In the genomic region with DNA sequence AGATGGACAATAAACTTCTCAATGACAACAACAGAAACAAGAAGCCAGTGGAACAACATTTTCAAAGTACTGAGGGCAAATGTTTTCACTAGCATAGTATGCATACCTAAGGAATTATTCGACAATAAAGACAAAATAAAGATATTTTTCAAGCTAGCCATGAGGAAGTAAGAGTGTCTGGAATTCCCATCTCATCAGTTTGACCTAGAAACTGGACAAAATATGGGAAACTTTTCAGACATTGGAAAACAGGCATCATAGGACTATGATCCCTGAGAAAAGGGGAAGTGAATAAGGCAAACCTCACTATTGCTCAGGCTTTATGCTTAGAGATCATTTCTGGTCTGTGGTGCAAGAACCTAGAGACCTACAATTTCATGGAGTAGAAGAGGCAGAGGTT, we compare ENCODE assay signal across 20 cellular contexts.
A peak's percentile ranks its signal among the peaks of the same experiment; 100 is the strongest.
DNase-seq lines count a peak whose midpoint lies in the region; ATAC-seq and TF ChIP-seq lines count a peak whose summit lies in the region.
"Had no signal": no experiment of that assay in that cellular context is flagged by ENCODE, and none has a peak within 500 bp of the region (broad histone marks: within the 10 kb centered on the region; RNA-seq: fewer than 3 reads in every experiment).

No MANE protein-coding gene starts in this region.

- no peak overlapping the region for H3K23ac ChIP-seq in IMR-90 (ENCODE audit: low read depth, low read length)
- no peak overlapping the region for H3K23ac ChIP-seq in mesenchymal stem cell (ENCODE audit: low read length in 2 of 2)

- H3K4ac ChIP-seq in IMR-90 (ENCODE audit: low read depth, low read length) (no peak overlapping the region), mesenchymal stem cell (ENCODE audit: low read depth in 1 of 2, low read length in 2 of 2) (no peak overlapping the region)

- CTCF ChIA-PET in IMR-90 (lab: Yijun Ruan, JAX) = no interaction called here

- H2BK120ac ChIP-seq in IMR-90 (ENCODE audit: low read depth, low read length) (no peak overlapping the region), mesenchymal stem cell (ENCODE audit: low read depth, low read length) (no peak overlapping the region)

- no peak overlapping the region for H3K56ac ChIP-seq in IMR-90 (ENCODE audit: extremely low read depth, insufficient read depth, low read length)

- POLR2A ChIA-PET in IMR-90 (lab: Charles Lee; ENCODE audit: unreplicated experiment) = interaction anchor here (0.5 kb wide), 1 partner anchor 1643 kb away, joined by 3 read pairs; no protein-coding TSS in a partner anchor

- WGBS in IMR-90 (ENCODE audit: extremely low coverage in 2 of 2, insufficient read length in 1 of 2), 2 experiments = no CpG with 5 or more reads among the region's 1 CpG
- no CpG with 5 or more reads among the region's 1 CpG for WGBS in mesenchymal stem cell
- WGBS in tibial nerve, 2 donors = 61 to 72% methylated on average over 1 of the region's 1 CpG

- H2AFZ ChIP-seq in IMR-90 (replicated peaks; ENCODE audit: low read length, poor library complexity) = no peak overlapping the region
- H2AFZ ChIP-seq in mesenchymal stem cell (ENCODE audit: low read depth, low read length) = no peak overlapping the region

- H3K9ac ChIP-seq in IMR-90 (ENCODE audit: low read depth, low read length) (no peak overlapping the region), mesenchymal stem cell (ENCODE audit: low read length) (no peak overlapping the region), colonic mucosa (ENCODE audit: low read depth in 2 of 2, low read length in 2 of 2) (no peak overlapping the region)

- in situ Hi-C loops in IMR-90 (cut with MboI; ENCODE audit: low sequenced_read_pairs) = no loop called here
- in situ Hi-C loops in astrocyte of the spinal cord (cut with HindIII; ENCODE audit: low sequenced_read_pairs) = no loop called here

- DNase-seq in AG08395 (ENCODE audit: low spot score) (peak; percentile 62), IMR-90 (no peak), astrocyte of the spinal cord (ENCODE audit: low read depth, low spot score) (peak; percentile 40), mesenchymal stem cell (no peak), tibial nerve (ENCODE audit: low spot score in 2 of 2) (no peak), NCI-H748 (lab: John Stamatoyannopoulos, UW; ENCODE audit: unreplicated experiment) (no peak), colonic mucosa (no peak), mucosa of descending colon (no peak)
- DNase-seq: activated CD4-positive, alpha-beta T cell treated with anti-CD3 and anti-CD28 coated beads for 36 hours; cerebellar nuclear complex; endodermal cell; HCEC 1CT; left cardiac atrium; NCI-H146; NCI-H2227 treated with DMSO at 0.1 percent for 48 hours; stimulated activated naive CD4-positive, alpha-beta T cell; tibial artery had no signal

- H2BK15ac ChIP-seq in IMR-90 (ENCODE audit: low read depth, low read length) = no peak overlapping the region
- no peak overlapping the region for H2BK15ac ChIP-seq in mesenchymal stem cell (ENCODE audit: low read depth, poor library complexity, severe bottlenecking)

- no peak for TF ChIP-seq CTCF in IMR-90 (conservative IDR thresholded peaks at IDR 0.05; ENCODE audit: low read depth, low read length)
- TF ChIP-seq CTCF in astrocyte of the spinal cord (IDR thresholded peaks at IDR 0.05; ENCODE audit: low read depth, low read length) = no peak
- no peak for TF ChIP-seq CTCF in tibial nerve (IDR thresholded peaks at IDR 0.05)
- TF ChIP-seq CTCF in colonic mucosa (IDR thresholded peaks at IDR 0.05) = no peak
- TF ChIP-seq CTCF in mucosa of descending colon (IDR thresholded peaks at IDR 0.05) = no peak

- H4K91ac ChIP-seq in IMR-90 (ENCODE audit: insufficient read depth, low read depth, low read length) = no peak overlapping the region
- no peak overlapping the region for H4K91ac ChIP-seq in mesenchymal stem cell (ENCODE audit: low read length)

- H3K9me1 ChIP-seq in IMR-90 (ENCODE audit: insufficient read depth, low read length) = no peaks in the 10 kb centered on the region

- intact Hi-C loops in IMR-90 (cut with micrococcal nuclease) (no loop called here), colonic mucosa (cut with DNase I) (no loop called here), mucosa of descending colon (cut with DNase I, micrococcal nuclease) (no loop called here)

- H3K36me3 ChIP-seq in IMR-90 (ENCODE audit: control insufficient read depth, insufficient read depth, low read length) (no peaks in the 10 kb centered on the region), mesenchymal stem cell (ENCODE audit: control insufficient read depth in 1 of 2, insufficient read depth in 2 of 2, low read depth in 1 of 2, low read length in 2 of 2) (no peaks in the 10 kb centered on the region), tibial nerve (no peaks in the 10 kb centered on the region), colonic mucosa (no peaks in the 10 kb centered on the region), mucosa of descending colon (ENCODE audit: low read depth) (no peaks in the 10 kb centered on the region)
- H3K36me3 ChIP-seq: neutrophil, tibial artery had no signal

- no TSS peak for BruUV-seq in IMR-90 (replicated peaks; lab: Mats Ljungman, UMichigan)

- no peak overlapping the region for H3K27ac ChIP-seq in IMR-90 (ENCODE audit: insufficient read depth, low read length)
- peak overlapping the region; percentile 65 for H3K27ac ChIP-seq in mesenchymal stem cell (ENCODE audit: low read length, poor library complexity, severe bottlenecking)
- H3K27ac ChIP-seq in tibial nerve = no peak overlapping the region
- no peak overlapping the region for H3K27ac ChIP-seq in colonic mucosa
- H3K27ac ChIP-seq: foreskin keratinocyte, neutrophil, tibial artery had no signal

- H4K20me1 ChIP-seq in IMR-90 (ENCODE audit: insufficient read depth, low read length) = no peaks in the 10 kb centered on the region

- no peak overlapping the region for H2BK20ac ChIP-seq in IMR-90 (ENCODE audit: low read depth, low read length)

- H4K8ac ChIP-seq in IMR-90 (ENCODE audit: low read depth in 2 of 2, low read length in 2 of 2) (no peak overlapping the region), mesenchymal stem cell (ENCODE audit: low read length) (no peak overlapping the region)

- ATAC-seq in IMR-90 (ENCODE audit: low read depth) (peak; percentile 71), mucosa of descending colon (no peak)
- ATAC-seq: activated CD4-positive, alpha-beta T cell treated with anti-CD3 and anti-CD28 coated beads for 36 hours; activated T-helper 17 cell treated with anti-CD3 and anti-CD28 coated beads, Interleukin-2, amount 50 U/mL, for 72 hours; foreskin keratinocyte; left cardiac atrium had no signal

- no peak for TF ChIP-seq RAD21 in IMR-90 (IDR thresholded peaks at IDR 0.05; ENCODE audit: low read length)

- H2AK5ac ChIP-seq in IMR-90 (ENCODE audit: low read depth, low read length) = no peak overlapping the region
- H2AK5ac ChIP-seq in mesenchymal stem cell (ENCODE audit: low read length, severe bottlenecking) = no peak overlapping the region

- H3K9me3 ChIP-seq in IMR-90 (ENCODE audit: control insufficient read depth, insufficient read depth, low read length) (no peaks in the 10 kb centered on the region), mesenchymal stem cell (ENCODE audit: control insufficient read depth, low read length) (peaks cover 11% of the 10 kb centered on the region), tibial nerve (peaks cover 0 to 30% (median 0%) of the 10 kb centered on the region in 4 donors), colonic mucosa (no peaks in the 10 kb centered on the region), mucosa of descending colon (no peaks in the 10 kb centered on the region)
- H3K9me3 ChIP-seq: neutrophil had no signal

- TF ChIP-seq EP300 in tibial nerve (IDR thresholded peaks at IDR 0.05) = no peak

- no peak overlapping the region for H3K18ac ChIP-seq in IMR-90 (ENCODE audit: low read depth, low read length)
- no peak overlapping the region for H3K18ac ChIP-seq in mesenchymal stem cell (ENCODE audit: low read depth in 1 of 2, low read length in 2 of 2)

- H3K14ac ChIP-seq in IMR-90 (replicated peaks; ENCODE audit: low read depth, low read length) (no peak overlapping the region), mesenchymal stem cell (ENCODE audit: low read length in 2 of 2) (no peak overlapping the region)

- no peak overlapping the region for H2AK9ac ChIP-seq in IMR-90 (replicated peaks; ENCODE audit: low read depth, low read length, poor library complexity)

- TF ChIP-seq POLR2A in IMR-90 (IDR thresholded peaks at IDR 0.05; ENCODE audit: low read depth, low read length) = no peak
- no peak for TF ChIP-seq POLR2A in tibial nerve (IDR thresholded peaks at IDR 0.05)

- H3K4me1 ChIP-seq in IMR-90 (ENCODE audit: control insufficient read depth, insufficient read depth, low read length) (no peaks in the 10 kb centered on the region), mesenchymal stem cell (ENCODE audit: control insufficient read depth, insufficient read depth, low read depth, low read length) (no peaks in the 10 kb centered on the region), tibial nerve (no peaks in the 10 kb centered on the region), colonic mucosa (no peaks in the 10 kb centered on the region), mucosa of descending colon (ENCODE audit: low read depth) (no peaks in the 10 kb centered on the region)
- H3K4me1 ChIP-seq: foreskin keratinocyte had no signal

- H3K79me1 ChIP-seq in IMR-90 (ENCODE audit: low read depth in 1 of 2, low read length in 2 of 2) = no peaks in the 10 kb centered on the region
- H3K79me1 ChIP-seq in mesenchymal stem cell (replicated peaks; ENCODE audit: low read length, poor library complexity, severe bottlenecking) = no peaks in the 10 kb centered on the region

- H3K27me3 ChIP-seq in IMR-90 (ENCODE audit: control insufficient read depth, insufficient read depth, low read length) = no peaks in the 10 kb centered on the region
- peaks cover 0 to 19% of the 10 kb centered on the region in 2 experiments for H3K27me3 ChIP-seq in mesenchymal stem cell (ENCODE audit: control insufficient read depth in 1 of 2, insufficient read depth in 1 of 2, low read length in 2 of 2)
- H3K27me3 ChIP-seq in tibial nerve = no peaks in the 10 kb centered on the region
- no peaks in the 10 kb centered on the region for H3K27me3 ChIP-seq in colonic mucosa
- H3K27me3 ChIP-seq: neutrophil, tibial artery had no signal

- H4K5ac ChIP-seq in IMR-90 (ENCODE audit: low read depth, low read length) = no peak overlapping the region

- dilution Hi-C loops in IMR-90 (cut with HindIII; ENCODE audit: low sequenced_read_pairs, unreplicated experiment) = no loop called here

- H2BK5ac ChIP-seq in IMR-90 (ENCODE audit: low read depth, low read length, poor library complexity, severe bottlenecking) = no peak overlapping the region
- H2BK5ac ChIP-seq in mesenchymal stem cell (ENCODE audit: low read depth, low read length, poor library complexity, severe bottlenecking) = no peak overlapping the region

- no peak overlapping the region for H3K4me2 ChIP-seq in IMR-90 (ENCODE audit: low read depth, low read length)
- H3K4me2 ChIP-seq in mesenchymal stem cell (ENCODE audit: low read length, poor library complexity, severe bottlenecking) = no peak overlapping the region

- H3K4me3 ChIP-seq in IMR-90 (ENCODE audit: insufficient read depth, low read depth, low read length) (no peak overlapping the region), astrocyte of the spinal cord (ENCODE audit: low read depth, low read length) (no peak overlapping the region), mesenchymal stem cell (ENCODE audit: insufficient read depth in 1 of 2, low read depth in 1 of 2, low read length in 2 of 2) (no peak overlapping the region), tibial nerve (no peak overlapping the region), colonic mucosa (no peak overlapping the region), mucosa of descending colon (no peak overlapping the region)
- H3K4me3 ChIP-seq: tibial artery had no signal

- no peak overlapping the region for H2BK12ac ChIP-seq in mesenchymal stem cell (ENCODE audit: low read length in 2 of 2)

Comparison
In these comparisons a context has a peak if more than half of its experiments do, and no peak if none do; other contexts are left out.
1. DNase-seq: peak in AG08395 (single experiment) and astrocyte of the spinal cord (single experiment); none in IMR-90 (single experiment), mesenchymal stem cell (single experiment), tibial nerve (0 of 2), NCI-H748 (single experiment), colonic mucosa (single experiment) and mucosa of descending colon (0 of 3).